In the genomic region with DNA sequence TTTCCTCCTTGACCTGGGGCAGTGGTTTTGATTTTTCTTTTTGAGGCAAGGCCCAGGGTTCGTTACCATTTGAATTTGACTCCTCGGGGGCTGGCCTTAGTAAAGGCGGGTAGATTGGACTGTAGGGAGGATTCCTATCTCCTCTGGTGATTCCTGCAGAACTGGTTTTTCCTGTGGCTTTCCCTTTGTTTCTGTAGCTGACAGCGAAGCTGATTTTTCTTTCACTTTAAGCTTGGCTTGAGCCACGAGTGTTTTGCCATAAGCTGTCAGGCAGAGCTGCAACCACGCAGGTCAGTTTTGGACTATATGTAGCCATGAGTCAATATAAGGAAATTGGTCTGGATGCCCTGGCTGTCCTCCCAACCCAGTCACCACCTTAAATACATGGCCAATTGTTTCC, we compare ENCODE assay signal across 21 cellular contexts. TPM values are rescaled to one million over a fixed set of nuclear protein-coding genes. Genes with fewer than 3 reads are reported as not detected.
DNase-seq lines count a peak whose midpoint lies in the region; ATAC-seq and TF ChIP-seq lines count a peak whose summit lies in the region.
"Had no signal": no experiment of that assay in that cellular context is flagged by ENCODE, and none has a peak within 500 bp of the region (broad histone marks: within the 10 kb centered on the region; RNA-seq: fewer than 3 reads in every experiment).

No MANE protein-coding gene starts in this region.

- H3K36me3 Mint-ChIP-seq in activated CD4-positive, alpha-beta T cell treated with anti-CD3 and anti-CD28 coated beads, Interleukin-2, amount 10 ng/mL, durations not matched to agents 24 days and 14 days (ENCODE audit: low read depth) = peaks cover 11% of the 10 kb centered on the region
- H3K36me3 Mint-ChIP-seq: CD4-positive, CD25-positive, alpha-beta regulatory T cell had no signal

- H3K27ac ChIP-seq in colonic mucosa (no peak overlapping the region), left lung (peak overlapping the region in 1 of 2 donors; percentile 82), upper lobe of right lung (no peak overlapping the region)
- H3K27ac ChIP-seq: A549, sigmoid colon, SJSA1 had no signal

- DNase-seq in activated CD4-positive, alpha-beta T cell treated with anti-CD3 and anti-CD28 coated beads, Interleukin-2, amount 10 ng/mL, durations not matched to agents 24 days and 14 days = peak; percentile 26
- DNase-seq in activated CD4-positive, alpha-beta T cell treated with anti-CD3 and anti-CD28 coated beads, Interleukin-2, amount 50 U/mL, for 4 hours = no peak
- DNase-seq in colonic mucosa (peak; percentile 22), left lung (no peak), upper lobe of right lung (no peak), SW 1271 (lab: John Stamatoyannopoulos, UW) (no peak)
- DNase-seq: activated CD4-positive, alpha-beta memory T cell treated with anti-CD3 and anti-CD28 coated beads for 36 hours; activated naive CD8-positive, alpha-beta T cell treated with anti-CD3 and anti-CD28 coated beads, Interleukin-2, amount 50 U/mL, for 24 hours; activated T-cell treated with anti-CD3 and anti-CD28 coated beads, Interleukin-2, amount 50 U/mL, for 72 hours; caudate nucleus; CD4-positive, CD25-positive, alpha-beta regulatory T cell; foreskin melanocyte; sigmoid colon; stimulated activated CD4-positive, alpha-beta T cell treated with anti-CD3 and anti-CD28 coated beads, Interleukin-4, amount 100 ng/mL, for 1 hour; stimulated activated CD8-positive, alpha-beta memory T cell treated with anti-CD3 and anti-CD28 coated beads, Interleukin-4, amount 100 ng/mL, for 48 hours had no signal

- H3K9ac ChIP-seq in colonic mucosa (ENCODE audit: low read depth in 2 of 2, low read length in 2 of 2) = no peak overlapping the region

- H3K4me1 Mint-ChIP-seq in activated CD4-positive, alpha-beta T cell treated with anti-CD3 and anti-CD28 coated beads, Interleukin-2, amount 10 ng/mL, durations not matched to agents 24 days and 14 days = no peaks in the 10 kb centered on the region
- H3K4me1 Mint-ChIP-seq: activated naive CD8-positive, alpha-beta T cell treated with anti-CD3 and anti-CD28 coated beads, Interleukin-2, amount 50 U/mL, for 24 hours; CD4-positive, CD25-positive, alpha-beta regulatory T cell; mesothelial cell of epicardium had no signal

- no peaks in the 10 kb centered on the region for H3K27me3 Mint-ChIP-seq in activated CD4-positive, alpha-beta T cell treated with anti-CD3 and anti-CD28 coated beads, Interleukin-2, amount 10 ng/mL, durations not matched to agents 24 days and 14 days
- H3K27me3 Mint-ChIP-seq: activated CD4-positive, alpha-beta memory T cell treated with anti-CD3 and anti-CD28 coated beads for 36 hours; CD4-positive, CD25-positive, alpha-beta regulatory T cell had no signal

- no peak overlapping the region for H3K4me3 ChIP-seq in colonic mucosa
- H3K4me3 ChIP-seq in left lung = no peak overlapping the region
- H3K4me3 ChIP-seq in upper lobe of right lung = no peak overlapping the region
- H3K4me3 ChIP-seq: A549, sigmoid colon, SJSA1 had no signal

- no peaks in the 10 kb centered on the region for H3K4me1 ChIP-seq in colonic mucosa
- peaks cover 0 to 15% of the 10 kb centered on the region in 2 donors for H3K4me1 ChIP-seq in left lung
- H3K4me1 ChIP-seq in upper lobe of right lung = no peaks in the 10 kb centered on the region
- H3K4me1 ChIP-seq: A549, sigmoid colon, SJSA1 had no signal

- intact Hi-C loops in activated CD4-positive, alpha-beta T cell treated with anti-CD3 and anti-CD28 coated beads, Interleukin-2, amount 10 ng/mL, durations not matched to agents 24 days and 14 days (cut with micrococcal nuclease) = no loop called here
- intact Hi-C loops in colonic mucosa (cut with DNase I) = no loop called here
- intact Hi-C loops in left lung (cut with DNase I) = no loop called here
- intact Hi-C loops in upper lobe of right lung (cut with DNase I) = no loop called here

- peaks cover 36% of the 10 kb centered on the region for H3K9me3 Mint-ChIP-seq in activated CD4-positive, alpha-beta T cell treated with anti-CD3 and anti-CD28 coated beads, Interleukin-2, amount 10 ng/mL, durations not matched to agents 24 days and 14 days

- TF ChIP-seq CTCF in colonic mucosa (IDR thresholded peaks at IDR 0.05) (no peak), left lung (IDR thresholded peaks at IDR 0.05) (no peak), upper lobe of right lung (IDR thresholded peaks at IDR 0.05) (no peak)

- no peaks in the 10 kb centered on the region for H3K27me3 ChIP-seq in colonic mucosa
- no peaks in the 10 kb centered on the region for H3K27me3 ChIP-seq in left lung
- H3K27me3 ChIP-seq in upper lobe of right lung = no peaks in the 10 kb centered on the region
- H3K27me3 ChIP-seq: sigmoid colon, SJSA1 had no signal

- H3K4me3 Mint-ChIP-seq in activated CD4-positive, alpha-beta T cell treated with anti-CD3 and anti-CD28 coated beads, Interleukin-2, amount 10 ng/mL, durations not matched to agents 24 days and 14 days = no peak overlapping the region
- H3K4me3 Mint-ChIP-seq: activated CD4-positive, alpha-beta memory T cell treated with anti-CD3 and anti-CD28 coated beads for 36 hours; activated naive CD8-positive, alpha-beta T cell treated with anti-CD3 and anti-CD28 coated beads, Interleukin-2, amount 50 U/mL, for 24 hours; activated T-cell treated with anti-CD3 and anti-CD28 coated beads, Interleukin-2, amount 50 U/mL, for 72 hours; CD4-positive, CD25-positive, alpha-beta regulatory T cell; mesothelial cell of epicardium had no signal

- ATAC-seq in left lung (peak; percentile 85), upper lobe of right lung (peak; percentile 47), GM19395 (IDR thresholded peaks at IDR 0.05; ENCODE audit: unreplicated experiment) (no peak), SK-N-SH treated with all-trans-retinoic acid at 6 μM for 48 hours (no peak)
- ATAC-seq: A549; activated naive CD8-positive, alpha-beta T cell treated with anti-CD3 and anti-CD28 coated beads, Interleukin-2, amount 50 U/mL, for 24 hours; activated T-cell treated with anti-CD3 and anti-CD28 coated beads, Interleukin-2, amount 50 U/mL, for 72 hours; HCT116 had no signal

- no peaks in the 10 kb centered on the region for H3K36me3 ChIP-seq in colonic mucosa
- H3K36me3 ChIP-seq in left lung = no peaks in the 10 kb centered on the region
- H3K36me3 ChIP-seq in upper lobe of right lung = no peaks in the 10 kb centered on the region
- H3K36me3 ChIP-seq: sigmoid colon, SJSA1 had no signal

- H3K27ac Mint-ChIP-seq in activated CD4-positive, alpha-beta T cell treated with anti-CD3 and anti-CD28 coated beads, Interleukin-2, amount 10 ng/mL, durations not matched to agents 24 days and 14 days = no peak overlapping the region
- H3K27ac Mint-ChIP-seq: activated CD4-positive, alpha-beta memory T cell treated with anti-CD3 and anti-CD28 coated beads for 36 hours; activated naive CD8-positive, alpha-beta T cell treated with anti-CD3 and anti-CD28 coated beads, Interleukin-2, amount 50 U/mL, for 24 hours; activated T-cell treated with anti-CD3 and anti-CD28 coated beads, Interleukin-2, amount 50 U/mL, for 72 hours; CD4-positive, CD25-positive, alpha-beta regulatory T cell; mesothelial cell of epicardium had no signal

- H3K9me3 ChIP-seq in colonic mucosa = no peaks in the 10 kb centered on the region
- H3K9me3 ChIP-seq in left lung = peaks cover 6 to 75% of the 10 kb centered on the region in 2 donors
- peaks cover 24% of the 10 kb centered on the region for H3K9me3 ChIP-seq in upper lobe of right lung

TF ChIP-seq in SK-N-SH treated with all-trans-retinoic acid at 6 μM for 48 hours, 23 proteins besides CTCF, POLR2A, EP300 and RAD21 (continues in another document):
- TF ChIP-seq, protein P1, sequence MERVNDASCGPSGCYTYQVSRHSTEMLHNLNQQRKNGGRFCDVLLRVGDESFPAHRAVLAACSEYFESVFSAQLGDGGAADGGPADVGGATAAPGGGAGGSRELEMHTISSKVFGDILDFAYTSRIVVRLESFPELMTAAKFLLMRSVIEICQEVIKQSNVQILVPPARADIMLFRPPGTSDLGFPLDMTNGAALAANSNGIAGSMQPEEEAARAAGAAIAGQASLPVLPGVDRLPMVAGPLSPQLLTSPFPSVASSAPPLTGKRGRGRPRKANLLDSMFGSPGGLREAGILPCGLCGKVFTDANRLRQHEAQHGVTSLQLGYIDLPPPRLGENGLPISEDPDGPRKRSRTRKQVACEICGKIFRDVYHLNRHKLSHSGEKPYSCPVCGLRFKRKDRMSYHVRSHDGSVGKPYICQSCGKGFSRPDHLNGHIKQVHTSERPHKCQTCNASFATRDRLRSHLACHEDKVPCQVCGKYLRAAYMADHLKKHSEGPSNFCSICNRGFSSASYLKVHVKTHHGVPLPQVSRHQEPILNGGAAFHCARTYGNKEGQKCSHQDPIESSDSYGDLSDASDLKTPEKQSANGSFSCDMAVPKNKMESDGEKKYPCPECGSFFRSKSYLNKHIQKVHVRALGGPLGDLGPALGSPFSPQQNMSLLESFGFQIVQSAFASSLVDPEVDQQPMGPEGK (CRISPR knock-in tag; IDR thresholded peaks at IDR 0.05; ENCODE audit: borderline replicate concordance) = no peak
- TF ChIP-seq PPARA (CRISPR knock-in tag; IDR thresholded peaks at IDR 0.05; ENCODE audit: borderline replicate concordance) (no peak), ZFP30 (CRISPR knock-in tag; IDR thresholded peaks at IDR 0.05) (no peak), ZFP3 (CRISPR knock-in tag; IDR thresholded peaks at IDR 0.05) (no peak), CSDC2 (CRISPR knock-in tag; IDR thresholded peaks at IDR 0.05) (no peak)
- TF ChIP-seq, protein P2, sequence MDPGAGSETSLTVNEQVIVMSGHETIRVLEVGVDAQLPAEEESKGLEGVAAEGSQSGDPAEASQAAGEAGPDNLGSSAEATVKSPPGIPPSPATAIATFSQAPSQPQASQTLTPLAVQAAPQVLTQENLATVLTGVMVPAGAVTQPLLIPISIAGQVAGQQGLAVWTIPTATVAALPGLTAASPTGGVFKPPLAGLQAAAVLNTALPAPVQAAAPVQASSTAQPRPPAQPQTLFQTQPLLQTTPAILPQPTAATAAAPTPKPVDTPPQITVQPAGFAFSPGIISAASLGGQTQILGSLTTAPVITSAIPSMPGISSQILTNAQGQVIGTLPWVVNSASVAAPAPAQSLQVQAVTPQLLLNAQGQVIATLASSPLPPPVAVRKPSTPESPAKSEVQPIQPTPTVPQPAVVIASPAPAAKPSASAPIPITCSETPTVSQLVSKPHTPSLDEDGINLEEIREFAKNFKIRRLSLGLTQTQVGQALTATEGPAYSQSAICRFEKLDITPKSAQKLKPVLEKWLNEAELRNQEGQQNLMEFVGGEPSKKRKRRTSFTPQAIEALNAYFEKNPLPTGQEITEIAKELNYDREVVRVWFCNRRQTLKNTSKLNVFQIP (CRISPR knock-in tag; IDR thresholded peaks at IDR 0.05; ENCODE audit: borderline replicate concordance, low read depth) = no peak

RNA-seq across cellular contexts. Expression of a gene that starts 28.7 kb away (rescaled TPM):
- 2.0 and 2.3 TPM in 2 replicates for total RNA-seq in activated CD4-positive, alpha-beta T cell treated with anti-CD3 and anti-CD28 coated beads, Interleukin-2, amount 10 ng/mL, durations not matched to agents 24 days and 14 days
- total RNA-seq in colonic mucosa (under 1 TPM; 0.17 to 0.21 TPM), left lung (100 to 1,000 TPM in 1 of 2 donors, 10 to 100 TPM in 1; 87.3 to 103 TPM), upper lobe of right lung (80.1 TPM)

Comparison
In these comparisons a context has a peak if more than half of its experiments do, and no peak if none do; other contexts are left out.
1. DNase-seq: peak in activated CD4-positive, alpha-beta T cell treated with anti-CD3 and anti-CD28 coated beads, Interleukin-2, amount 10 ng/mL, durations not matched to agents 24 days and 14 days (single experiment) and colonic mucosa (single experiment); none in activated CD4-positive, alpha-beta T cell treated with anti-CD3 and anti-CD28 coated beads, Interleukin-2, amount 50 U/mL, for 4 hours (0 of 2), left lung (0 of 2), upper lobe of right lung (single experiment) and SW 1271 (0 of 2).
2. ATAC-seq: peak in left lung (single experiment) and upper lobe of right lung (single experiment); none in GM19395 (single experiment) and SK-N-SH treated with all-trans-retinoic acid at 6 μM for 48 hours (single experiment).
3. RNA of a gene that starts 28.7 kb away (total RNA-seq): 87.3 to 103 TPM in left lung and 80.1 TPM in upper lobe of right lung (single experiment); 2.0 to 2.3 TPM in activated CD4-positive, alpha-beta T cell treated with anti-CD3 and anti-CD28 coated beads, Interleukin-2, amount 10 ng/mL, durations not matched to agents 24 days and 14 days and 0.17 to 0.21 TPM in colonic mucosa; every median in the first group is over 10 times any median in the second.